8 cellular contexts compared by ENCODE assay signal in the genomic region with DNA sequence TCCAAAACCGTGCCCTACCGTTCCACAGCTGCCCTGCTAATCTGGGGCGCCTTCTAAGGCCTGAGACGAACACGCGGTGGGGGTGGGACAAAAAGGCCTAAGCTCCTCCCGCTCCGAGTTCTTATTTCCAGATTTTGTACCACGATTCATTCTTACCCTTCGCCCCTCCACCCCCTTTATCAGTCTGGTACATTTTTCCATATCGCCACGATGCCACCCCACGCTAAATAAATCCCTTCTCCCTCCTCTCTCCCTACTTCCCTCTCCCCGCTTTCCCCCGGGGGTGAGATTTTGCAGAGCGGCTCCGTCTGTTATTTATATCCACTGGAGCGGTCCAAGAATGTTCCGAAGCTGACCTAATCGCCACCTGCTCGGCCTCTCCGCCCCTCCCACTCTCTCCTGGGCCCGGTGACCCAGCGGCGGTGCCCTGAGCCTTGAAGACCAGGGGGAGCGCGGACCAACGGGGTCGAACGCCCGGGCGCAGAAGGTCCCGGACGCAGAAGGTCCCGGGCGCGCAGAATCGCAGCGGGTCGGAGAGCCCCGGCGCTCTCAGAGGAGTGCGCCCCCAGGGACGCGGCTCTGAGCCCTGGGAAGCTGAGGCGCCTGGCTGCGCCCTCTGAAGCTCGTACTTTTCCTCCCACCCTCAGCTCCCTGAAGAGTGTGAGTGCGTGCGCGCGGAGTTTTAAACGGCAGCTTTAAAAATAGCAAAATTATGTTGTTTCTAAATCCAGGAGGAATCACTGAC. TPM values are rescaled to one million over a fixed set of nuclear protein-coding genes. Genes with fewer than 3 reads are reported as not detected.
DNase-seq lines count a peak whose midpoint lies in the region; ATAC-seq and TF ChIP-seq lines count a peak whose summit lies in the region.

No MANE protein-coding gene starts in this region.

- no peak for ATAC-seq in GM18505 (IDR thresholded peaks at IDR 0.05; ENCODE audit: unreplicated experiment)

- H3K4me1 ChIP-seq in Peyer's patch: peaks cover 6 to 47% (median 13%) of the 10 kb centered on the region in 4 donors
- H3K4me1 ChIP-seq in right atrium auricular region: peaks cover 0 to 66% of the 10 kb centered on the region in 2 donors

- no peaks in the 10 kb centered on the region for H3K9me3 ChIP-seq in Peyer's patch
- no peaks in the 10 kb centered on the region for H3K9me3 ChIP-seq in right atrium auricular region

- H3K4me3 ChIP-seq in Peyer's patch: peak overlapping the region; percentile 61 to 88 (median 77)
- H3K4me3 ChIP-seq in astrocyte of the cerebellum (ENCODE audit: low read depth, low read length): peak overlapping the region; percentile 62
- peak overlapping the region; percentile 70 for H3K4me3 ChIP-seq in right atrium auricular region

- H3K36me3 ChIP-seq in Peyer's patch (no peaks in the 10 kb centered on the region), right atrium auricular region (no peaks in the 10 kb centered on the region)

- in situ Hi-C loops in astrocyte of the cerebellum (cut with HindIII; ENCODE audit: low sequenced_read_pairs): no loop called here

- H3K27me3 ChIP-seq in Peyer's patch (peaks cover 0 to 6% of the 10 kb centered on the region in 2 donors), right atrium auricular region (no peaks in the 10 kb centered on the region)

- DNase-seq in SIG-M5 treated with dmso at 0.1 percent for 504 hours (lab: John Stamatoyannopoulos, UW; ENCODE audit: unreplicated experiment) (peak; percentile 47), SIG-M5 (lab: John Stamatoyannopoulos, UW) (no peak), Peyer's patch (peak in 2 of 3 donors; percentile 42 to 68), astrocyte of the cerebellum (ENCODE audit: low read depth) (no peak), right atrium auricular region (ENCODE audit: low spot score) (no peak), putamen (ENCODE audit: low spot score) (peak; percentile 67), NCI-H510A (lab: John Stamatoyannopoulos, UW) (no peak)

- H3K27ac ChIP-seq in Peyer's patch: peak overlapping the region in 3 of 4 donors; percentile 63 to 89 (median 71)
- H3K27ac ChIP-seq in right atrium auricular region: peak overlapping the region; percentile 93 to 99

- no peak for TF ChIP-seq POLR2A in Peyer's patch (IDR thresholded peaks at IDR 0.05)
- no peak for TF ChIP-seq POLR2A in GM18505 (IDR thresholded peaks at IDR 0.05; ENCODE audit: borderline replicate concordance, extremely low read depth, insufficient read depth, insufficient read length)

- no peak for TF ChIP-seq CTCF in Peyer's patch (IDR thresholded peaks at IDR 0.05)
- TF ChIP-seq CTCF in astrocyte of the cerebellum (IDR thresholded peaks at IDR 0.05; ENCODE audit: low read depth, low read length, missing control alignments): no peak
- peak in 1 of 2 donors; percentile 30 for TF ChIP-seq CTCF in right atrium auricular region (IDR thresholded peaks at IDR 0.05)

RNA-seq across cellular contexts. Expression of a gene that starts 0.9 kb away (rescaled TPM):
- total RNA-seq in Peyer's patch: 1 to 10 TPM; 4.3 to 9.1 (median 7.5) TPM
- total RNA-seq in right atrium auricular region: 100 to 1,000 TPM; 107 to 186 TPM

RNA-seq across cellular contexts. Expression of a gene that starts 10.4 kb away (rescaled TPM):
- total RNA-seq in Peyer's patch: 100 to 1,000 TPM; 144 to 225 (median 163) TPM
- total RNA-seq in right atrium auricular region: 10 to 100 TPM; 75.1 to 78.0 TPM

RNA-seq across cellular contexts. Expression of a gene that starts 27.7 kb away (rescaled TPM):
- total RNA-seq in Peyer's patch (10 to 100 TPM; 20.7 to 40.4 (median 33.6) TPM), right atrium auricular region (10 to 100 TPM in 1 of 2 donors, 1 to 10 TPM in 1; 8.8 to 12.0 TPM)

Comparison
In these comparisons a context has a peak if more than half of its experiments do, and no peak if none do; other contexts are left out.
1. DNase-seq: peak in SIG-M5 treated with dmso at 0.1 percent for 504 hours (single experiment), Peyer's patch (2 of 3) and putamen (single experiment); none in SIG-M5 (single experiment), astrocyte of the cerebellum (single experiment), right atrium auricular region (single experiment) and NCI-H510A (single experiment).
2. RNA of a gene that starts 0.9 kb away (total RNA-seq): 107 to 186 TPM in right atrium auricular region; 4.3 to 9.1 TPM in Peyer's patch; every median in the first group is over 10 times any median in the second.
3. Peak in every context shown above with its lines, with median percentiles within 50 percentile points of each other: H3K4me3 ChIP-seq.